ENCODE assay signal across 12 cellular contexts in genomic region chr16:73065617-73066313, GRCh38. TPM values are rescaled to one million over a fixed set of nuclear protein-coding genes. Genes with fewer than 3 reads are reported as not detected.
DNase-seq lines count a peak whose midpoint lies in the region; ATAC-seq lines count a peak whose summit lies in the region.
"Had no signal": no experiment of that assay in that cellular context is flagged by ENCODE, and none has a peak within 500 bp of the region (broad histone marks: within the 10 kb centered on the region; RNA-seq: fewer than 3 reads in every experiment).

No MANE protein-coding gene starts in this region.

- H3K9ac ChIP-seq in HUES48 (ENCODE audit: low read depth, low read length), result no peak overlapping the region
- peak overlapping the region in 2 of 3 donors; percentile 33 to 82 for H3K9ac ChIP-seq in skeletal muscle tissue (ENCODE audit: low read depth in 1 of 3, low read length in 3 of 3)

- no peak overlapping the region for H3K27ac ChIP-seq in HUES48 (ENCODE audit: low read depth, low read length)
- peak overlapping the region; percentile 96 for H3K27ac ChIP-seq in skeletal muscle tissue (ENCODE audit: low read depth, low read length)
- H3K27ac ChIP-seq: body of pancreas had no signal

- peak; percentile 65 for DNase-seq in ecto neural progenitor cell (ENCODE audit: low spot score)
- no peak for DNase-seq in left lobe of liver (ENCODE audit: low spot score)
- no peak for DNase-seq in NCI-H526 (lab: John Stamatoyannopoulos, UW)
- no peak for DNase-seq in activated CD8-positive, alpha-beta memory T cell treated with anti-CD3 and anti-CD28 coated beads, Interleukin-2, amount 50 U/mL, for 48 hours
- no peak for DNase-seq in NCI-H2107 (lab: John Stamatoyannopoulos, UW)
- DNase-seq in activated gamma-delta T cell treated with Interleukin-2 at 50 U/mL for 16 hours, result no peak
- DNase-seq: GOT3; hippocampal formation; stimulated activated CD4-positive, alpha-beta T cell treated with anti-CD3 and anti-CD28 coated beads, Interleukin-12 subunit alpha, Interleukin-12 subunit beta, amount 100 ng/mL, for 4 hours had no signal

- peak; percentile 59 for ATAC-seq in left lobe of liver
- ATAC-seq: body of pancreas had no signal

- no peaks in the 10 kb centered on the region for H3K9me3 ChIP-seq in HUES48 (ENCODE audit: control insufficient read depth, insufficient read depth, low read length)
- H3K9me3 ChIP-seq in skeletal muscle tissue (ENCODE audit: control insufficient read depth in 3 of 3, low read length in 3 of 3), result no peaks in the 10 kb centered on the region
- H3K9me3 ChIP-seq: body of pancreas had no signal

- peaks cover 73% of the 10 kb centered on the region for H3K4me1 ChIP-seq in HUES48 (ENCODE audit: control insufficient read depth, insufficient read depth, low read length)
- H3K4me1 ChIP-seq in skeletal muscle tissue (ENCODE audit: control insufficient read depth in 3 of 3, insufficient read depth in 3 of 3, low read length in 3 of 3), result peaks cover 39 to 73% (median 60%) of the 10 kb centered on the region in 3 donors

- H3K4me3 ChIP-seq in HUES48 (ENCODE audit: low read depth, low read length), result peak overlapping the region; percentile 49
- H3K4me3 ChIP-seq in skeletal muscle tissue (ENCODE audit: low read length in 3 of 3), result peak overlapping the region in 2 of 3 donors; percentile 30 to 35
- H3K4me3 ChIP-seq: body of pancreas had no signal

- H3K36me3 ChIP-seq in HUES48 (ENCODE audit: control insufficient read depth, insufficient read depth, low read length) (no peaks in the 10 kb centered on the region), skeletal muscle tissue (ENCODE audit: control insufficient read depth in 3 of 3, insufficient read depth in 3 of 3, low read length in 3 of 3) (no peaks in the 10 kb centered on the region)

- H3K27me3 ChIP-seq in HUES48 (ENCODE audit: control insufficient read depth, insufficient read depth, low read length) (peaks cover 97% of the 10 kb centered on the region), skeletal muscle tissue (ENCODE audit: control insufficient read depth in 3 of 3, insufficient read depth in 3 of 3, low read length in 3 of 3) (peaks cover 0 to 2% (median 2%) of the 10 kb centered on the region in 3 donors)

RNA-seq across cellular contexts. Expression of gene ZFHX3, which starts 17.8 kb away (rescaled TPM):
- total RNA-seq in left lobe of liver (8.9 TPM), skeletal muscle tissue (8.9 TPM)
